Comparison of ENCODE assay signal across 8 cellular contexts in the genomic region with DNA sequence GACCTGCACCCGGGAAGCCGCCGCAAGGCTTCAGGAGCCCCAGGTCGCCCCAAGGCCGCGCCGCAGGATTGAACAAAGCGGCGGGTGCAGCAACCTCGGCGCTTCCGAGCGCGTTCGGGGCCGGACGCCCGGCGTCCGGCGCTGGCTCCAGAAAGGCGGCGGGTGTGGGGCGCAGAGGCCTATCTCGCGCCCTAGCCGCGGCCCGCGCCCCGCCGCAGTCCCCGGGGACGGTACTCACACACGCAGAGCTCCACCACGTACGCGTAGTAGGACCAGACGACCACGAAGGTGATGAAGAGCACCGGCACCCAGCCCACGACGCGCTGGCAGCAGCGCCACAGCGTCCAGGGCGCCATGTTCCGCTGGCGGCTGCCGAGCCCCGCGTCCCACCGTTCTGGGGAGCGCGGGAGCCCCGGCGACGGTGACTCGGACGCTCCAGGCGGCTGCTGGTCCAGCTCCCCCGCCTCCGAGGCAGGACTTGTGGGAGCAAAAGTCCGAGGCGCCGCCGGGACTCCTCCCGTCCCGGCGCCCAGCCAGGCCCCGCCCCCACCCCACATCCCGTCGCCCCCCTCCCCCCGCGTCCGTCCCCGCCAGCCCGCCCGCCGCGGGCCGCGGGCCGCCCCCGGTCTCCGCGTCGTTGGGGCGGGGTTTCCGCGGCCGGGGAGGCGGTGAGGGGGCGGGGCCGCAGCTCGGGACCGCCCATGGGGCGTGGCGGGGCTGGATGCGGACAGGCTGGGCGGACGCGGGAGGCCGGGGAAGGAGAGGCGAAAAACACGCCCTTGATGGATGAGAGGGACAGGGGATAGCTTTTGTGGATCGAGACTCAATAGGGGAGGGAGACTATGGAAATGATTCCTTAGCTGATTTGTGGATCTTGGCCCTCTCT.
DNase-seq lines count a peak whose midpoint lies in the region; ATAC-seq and TF ChIP-seq lines count a peak whose summit lies in the region.

A gene with protein sequence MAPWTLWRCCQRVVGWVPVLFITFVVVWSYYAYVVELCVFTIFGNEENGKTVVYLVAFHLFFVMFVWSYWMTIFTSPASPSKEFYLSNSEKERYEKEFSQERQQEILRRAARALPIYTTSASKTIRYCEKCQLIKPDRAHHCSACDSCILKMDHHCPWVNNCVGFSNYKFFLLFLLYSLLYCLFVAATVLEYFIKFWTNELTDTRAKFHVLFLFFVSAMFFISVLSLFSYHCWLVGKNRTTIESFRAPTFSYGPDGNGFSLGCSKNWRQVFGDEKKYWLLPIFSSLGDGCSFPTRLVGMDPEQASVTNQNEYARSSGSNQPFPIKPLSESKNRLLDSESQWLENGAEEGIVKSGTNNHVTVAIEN (minus strand): TSS at position 488 of the 886 bp plus-strand sequence. CDS start 132 bp downstream, at position 356.

- H3K27ac Mint-ChIP-seq in memory B cell = peak within 1 kb of the TSS; percentile 88

- peak within 1 kb of the TSS; percentile 97 for H3K27ac ChIP-seq in C4-2B
- peak within 1 kb of the TSS; percentile 87 for H3K27ac ChIP-seq in effector memory CD4-positive, alpha-beta T cell (ENCODE audit: insufficient read depth, low read length, poor library complexity, severe bottlenecking)

- no peaks in the 10 kb centered on the region for H3K36me3 Mint-ChIP-seq in memory B cell

- H3K27me3 Mint-ChIP-seq in memory B cell = no peaks in the 10 kb centered on the region

- no peaks in the 10 kb centered on the region for H3K27me3 ChIP-seq in effector memory CD4-positive, alpha-beta T cell (replicated peaks; ENCODE audit: control insufficient read depth, insufficient read depth, low read length, poor library complexity, severe bottlenecking)

- H3K9me3 ChIP-seq in effector memory CD4-positive, alpha-beta T cell (ENCODE audit: control insufficient read depth, low read length) = no peaks in the 10 kb centered on the region

- peak within 1 kb of the TSS; percentile 99 for H3K4me3 ChIP-seq in effector memory CD4-positive, alpha-beta T cell (ENCODE audit: insufficient read depth, low read depth, low read length, poor library complexity, severe bottlenecking)

- peak; percentile 85 for ATAC-seq in HG03460 (IDR thresholded peaks at IDR 0.05; ENCODE audit: unreplicated experiment)
- ATAC-seq in memory B cell (ENCODE audit: low read depth) = peak; percentile 88

- H3K4me1 ChIP-seq in effector memory CD4-positive, alpha-beta T cell (ENCODE audit: control insufficient read depth, insufficient read depth, low read length, poor library complexity, severe bottlenecking) = no peaks in the 10 kb centered on the region

- H3K4me1 Mint-ChIP-seq in memory B cell = peaks cover 20% of the 10 kb centered on the region

- H3K36me3 ChIP-seq in effector memory CD4-positive, alpha-beta T cell (ENCODE audit: control insufficient read depth, insufficient read depth, low read length) = no peaks in the 10 kb centered on the region

- DNase-seq in GM19240 (ENCODE audit: insufficient read length, low spot score) = peak; percentile 76
- peak; percentile 18 for DNase-seq in NK-92 (lab: John Stamatoyannopoulos, UW; ENCODE audit: unreplicated experiment)
- DNase-seq in activated CD8-positive, alpha-beta memory T cell treated with anti-CD3 and anti-CD28 coated beads for 4 hours (ENCODE audit: low read depth in 2 of 2) = peak; percentile 73 to 80
- DNase-seq in effector memory CD4-positive, alpha-beta T cell = peak; percentile 82 to 86 (median 84)
- peak; percentile 94 to 98 for DNase-seq in memory B cell (ENCODE audit: low spot score in 2 of 2)
- DNase-seq in stimulated activated CD8-positive, alpha-beta memory T cell treated with anti-CD3 and anti-CD28 coated beads, Interleukin-12 subunit alpha, Interleukin-12 subunit beta, amount 100 ng/mL, for 24 hours (ENCODE audit: extremely low read depth) = peak; percentile 76

- H3K4me3 Mint-ChIP-seq in memory B cell = peak within 1 kb of the TSS; percentile 90

- no peak for TF ChIP-seq CTCF in C4-2B (conservative IDR thresholded peaks at IDR 0.05)

- no peaks in the 10 kb centered on the region for H3K9me3 Mint-ChIP-seq in memory B cell

Comparison
In these comparisons a context has a peak if more than half of its experiments do, and no peak if none do; other contexts are left out.
1. Peak in every context shown above with its lines: DNase-seq, ATAC-seq, H3K4me3 ChIP-seq and H3K27ac ChIP-seq.
2. DNase-seq: peak in every context shown above with its lines; median percentile 96 in memory B cell; 84 in effector memory CD4-positive, alpha-beta T cell; 76 in activated CD8-positive, alpha-beta memory T cell treated with anti-CD3 and anti-CD28 coated beads for 4 hours; 76 in GM19240; 76 in stimulated activated CD8-positive, alpha-beta memory T cell treated with anti-CD3 and anti-CD28 coated beads, Interleukin-12 subunit alpha, Interleukin-12 subunit beta, amount 100 ng/mL, for 24 hours; 18 in NK-92.